1 cellular context compared by ENCODE assay signal in genomic region chr1:230145505-230145899, GRCh38.
TF ChIP-seq lines count a peak whose summit lies in the region.

No MANE protein-coding gene starts in this region.

TF ChIP-seq in GM23338, 12 proteins besides CTCF, POLR2A, EP300 and RAD21 (continued from another document):
- no peak for TF ChIP-seq ZNF462 (CRISPR knock-in tag; IDR thresholded peaks at IDR 0.05)
- TF ChIP-seq EZH2 (IDR thresholded peaks at IDR 0.05; ENCODE audit: low read depth, unreplicated experiment) = no peak
- no peak for TF ChIP-seq ETS1 (IDR thresholded peaks at IDR 0.05)
- no peak for TF ChIP-seq REST (IDR thresholded peaks at IDR 0.05; ENCODE audit: unreplicated experiment)
- no peak for TF ChIP-seq CREB1 (CRISPR knock-in tag; IDR thresholded peaks at IDR 0.05; ENCODE audit: low read depth)
- TF ChIP-seq ZNF114 (CRISPR knock-in tag; IDR thresholded peaks at IDR 0.05) = no peak
- no peak for TF ChIP-seq STAT1 (IDR thresholded peaks at IDR 0.05; ENCODE audit: unreplicated experiment)
- no peak for TF ChIP-seq ZNF331 (CRISPR knock-in tag; IDR thresholded peaks at IDR 0.05; ENCODE audit: low read depth)
